ENCODE assay signal across 9 cellular contexts in genomic region chr4:155809835-155810234, GRCh38. TPM values are rescaled to one million over a fixed set of nuclear protein-coding genes. Genes with fewer than 3 reads are reported as not detected.
DNase-seq lines count a peak whose midpoint lies in the region; ATAC-seq and TF ChIP-seq lines count a peak whose summit lies in the region.
"Had no signal": no experiment of that assay in that cellular context is flagged by ENCODE, and none has a peak within 500 bp of the region (broad histone marks: within the 10 kb centered on the region; RNA-seq: fewer than 3 reads in every experiment).

No MANE protein-coding gene starts in this region.

- TF ChIP-seq CTCF in sigmoid colon (IDR thresholded peaks at IDR 0.05) = peak; percentile 25 to 62 (median 49)

- no peak for TF ChIP-seq POLR2A in sigmoid colon (IDR thresholded peaks at IDR 0.05)

- H3K36me3 Mint-ChIP-seq in activated naive CD8-positive, alpha-beta T cell treated with anti-CD3 and anti-CD28 coated beads for 36 hours = no peaks in the 10 kb centered on the region
- H3K36me3 Mint-ChIP-seq: activated naive CD4-positive, alpha-beta T cell treated with anti-CD3 and anti-CD28 coated beads, Interleukin-2, amount 50 U/mL, for 24 hours had no signal

- H3K4me3 Mint-ChIP-seq in activated naive CD8-positive, alpha-beta T cell treated with anti-CD3 and anti-CD28 coated beads for 36 hours = no peak overlapping the region
- H3K4me3 Mint-ChIP-seq: activated naive CD4-positive, alpha-beta T cell treated with anti-CD3 and anti-CD28 coated beads, Interleukin-2, amount 50 U/mL, for 24 hours had no signal

- no peaks in the 10 kb centered on the region for H3K4me1 Mint-ChIP-seq in activated naive CD8-positive, alpha-beta T cell treated with anti-CD3 and anti-CD28 coated beads for 36 hours
- H3K4me1 Mint-ChIP-seq: activated naive CD4-positive, alpha-beta T cell treated with anti-CD3 and anti-CD28 coated beads, Interleukin-2, amount 50 U/mL, for 24 hours had no signal

- H3K27me3 Mint-ChIP-seq in activated naive CD8-positive, alpha-beta T cell treated with anti-CD3 and anti-CD28 coated beads for 36 hours = peaks cover 5% of the 10 kb centered on the region
- H3K27me3 Mint-ChIP-seq: activated naive CD4-positive, alpha-beta T cell treated with anti-CD3 and anti-CD28 coated beads, Interleukin-2, amount 50 U/mL, for 24 hours had no signal

- no peaks in the 10 kb centered on the region for H3K9me3 ChIP-seq in sigmoid colon

- TF ChIP-seq EP300 in sigmoid colon (IDR thresholded peaks at IDR 0.05) = no peak

- DNase-seq in DMS53 (lab: John Stamatoyannopoulos, UW) (peak; percentile 92), NCI-H2196 (lab: John Stamatoyannopoulos, UW; ENCODE audit: unreplicated experiment) (peak; percentile 42), left cardiac atrium (no peak), sigmoid colon (no peak), NCI-H187 (lab: John Stamatoyannopoulos, UW) (no peak)
- peak; percentile 3 for DNase-seq in activated naive CD8-positive, alpha-beta T cell treated with anti-CD3 and anti-CD28 coated beads for 36 hours

- H3K27ac ChIP-seq in sigmoid colon = peak overlapping the region in 3 of 4 donors; percentile 8 to 75 (median 69)

- no peak overlapping the region for H3K4me3 ChIP-seq in sigmoid colon

- no peak overlapping the region for H3K27ac Mint-ChIP-seq in activated naive CD8-positive, alpha-beta T cell treated with anti-CD3 and anti-CD28 coated beads for 36 hours
- H3K27ac Mint-ChIP-seq: activated naive CD4-positive, alpha-beta T cell treated with anti-CD3 and anti-CD28 coated beads, Interleukin-2, amount 50 U/mL, for 24 hours had no signal

- ATAC-seq in GM19351 (IDR thresholded peaks at IDR 0.05; ENCODE audit: unreplicated experiment) (peak; percentile 98), HG03159 (IDR thresholded peaks at IDR 0.05; ENCODE audit: unreplicated experiment) (peak; percentile 97), left cardiac atrium (peak; percentile 76 to 82)

- intact Hi-C loops in left cardiac atrium (cut with DNase I) = loop anchor here in 1 of 2 donors (5.0 kb wide), 1 partner anchor 142 kb away; the partner anchor contains the start of gene CTSO
- intact Hi-C loops in sigmoid colon (cut with DNase I) = loop anchor here (2.0 to 5.0 kb wide), 2 partner anchors 145 to 368 kb away; no protein-coding TSS in a partner anchor

- H3K27me3 ChIP-seq in sigmoid colon = no peaks in the 10 kb centered on the region

- H3K36me3 ChIP-seq in sigmoid colon = peaks cover 0 to 7% (median 2%) of the 10 kb centered on the region in 4 donors

- 77 to 89% methylated on average over 1 of the region's 1 CpG for WGBS in sigmoid colon, 2 donors

- no peaks in the 10 kb centered on the region for H3K9me3 Mint-ChIP-seq in activated naive CD8-positive, alpha-beta T cell treated with anti-CD3 and anti-CD28 coated beads for 36 hours
- H3K9me3 Mint-ChIP-seq: activated naive CD4-positive, alpha-beta T cell treated with anti-CD3 and anti-CD28 coated beads, Interleukin-2, amount 50 U/mL, for 24 hours had no signal

- peaks cover 0 to 34% (median 24%) of the 10 kb centered on the region in 4 donors for H3K4me1 ChIP-seq in sigmoid colon

RNA-seq across cellular contexts. Expression of gene GUCY1B1, which starts 51.0 kb away (rescaled TPM):
- under 1 TPM; 0.20 to 0.27 TPM for total RNA-seq in activated naive CD8-positive, alpha-beta T cell treated with anti-CD3 and anti-CD28 coated beads for 36 hours
- 10 to 100 TPM; 10.5 to 14.4 TPM for total RNA-seq in left cardiac atrium
- 100 to 1,000 TPM in 1 of 4 donors, 10 to 100 TPM in 3; 45.1 to 115 (median 80.1) TPM for total RNA-seq in sigmoid colon
- 1 to 10 TPM in 2 of 3 donors, under 1 TPM in 1; 0.92 to 8.0 (median 2.4) TPM for polyA plus RNA-seq in sigmoid colon

RNA-seq across cellular contexts. Expression of gene ASIC5, which starts 56.2 kb away (rescaled TPM):
- total RNA-seq in activated naive CD8-positive, alpha-beta T cell treated with anti-CD3 and anti-CD28 coated beads for 36 hours = not detected
- total RNA-seq in left cardiac atrium (not detected), sigmoid colon (not detected)
- not detected for polyA plus RNA-seq in sigmoid colon

Comparison
In these comparisons a context has a peak if more than half of its experiments do, and no peak if none do; other contexts are left out.
1. DNase-seq: peak in DMS53 (single experiment), NCI-H2196 (single experiment) and activated naive CD8-positive, alpha-beta T cell treated with anti-CD3 and anti-CD28 coated beads for 36 hours (single experiment); none in left cardiac atrium (single experiment), sigmoid colon (single experiment) and NCI-H187 (0 of 2).
2. RNA of gene GUCY1B1, which starts 51.0 kb away (total RNA-seq): 45.1 to 115 TPM in sigmoid colon and 10.5 to 14.4 TPM in left cardiac atrium; 0.20 to 0.27 TPM in activated naive CD8-positive, alpha-beta T cell treated with anti-CD3 and anti-CD28 coated beads for 36 hours; every median in the first group is over 4 times any median in the second.
3. Peak in every context shown above with its lines, with median percentiles within 50 percentile points of each other: ATAC-seq.